ENCODE assay signal across 1 cellular context in genomic region chr11:35347921-35348331, GRCh38.
TF ChIP-seq lines count a peak whose summit lies in the region.

No MANE protein-coding gene starts in this region.

TF ChIP-seq in SK-N-SH, 30 proteins besides CTCF, POLR2A, EP300 and RAD21 (continued from another document):
- no peak for TF ChIP-seq ZBTB33 (IDR thresholded peaks at IDR 0.05; ENCODE audit: borderline replicate concordance, low read depth)
- peak; percentile 96 for TF ChIP-seq RCOR1 (IDR thresholded peaks at IDR 0.05; ENCODE audit: low read length)
- TF ChIP-seq REST (IDR thresholded peaks at IDR 0.05; ENCODE audit: low read depth, low read length): no peak
- TF ChIP-seq USF2 (IDR thresholded peaks at IDR 0.05; ENCODE audit: borderline replicate concordance, low read depth, low read length): no peak
- peak; percentile 73; the same call in 1 of the 2 replicates for TF ChIP-seq MXI1 (IDR thresholded peaks at IDR 0.05; ENCODE audit: low read depth, low read length)
- TF ChIP-seq CHD2 (IDR thresholded peaks at IDR 0.05; ENCODE audit: low read length, partially characterized antibody): peak; percentile 52
- no peak for TF ChIP-seq GATA2 (CRISPR knock-in tag; IDR thresholded peaks at IDR 0.05)
- no peak for TF ChIP-seq RFX5 (IDR thresholded peaks at IDR 0.05; ENCODE audit: low read length)
- no peak for TF ChIP-seq SMC3 (IDR thresholded peaks at IDR 0.05; ENCODE audit: low read depth, low read length)
- TF ChIP-seq FOXM1 (IDR thresholded peaks at IDR 0.05; ENCODE audit: low read depth): no peak
- peak; percentile 36; the same call in 1 of the 2 replicates for TF ChIP-seq USF1 (IDR thresholded peaks at IDR 0.05; ENCODE audit: borderline replicate concordance, low read depth)
- TF ChIP-seq YY1 (IDR thresholded peaks at IDR 0.05; ENCODE audit: low read depth): no peak; the same call in 1 of the 2 replicates
- peak; percentile 10; the same call in 1 of the 2 replicates for TF ChIP-seq RXRA (IDR thresholded peaks at IDR 0.05; ENCODE audit: borderline replicate concordance, low read depth)
- TF ChIP-seq NRF1 (IDR thresholded peaks at IDR 0.05; ENCODE audit: low read depth, low read length): no peak
- TF ChIP-seq POLR2AphosphoS5 (IDR thresholded peaks at IDR 0.05; ENCODE audit: low read depth, low read length): peak; percentile 79; the same call in 1 of the 2 replicates
TF ChIP-seq in SK-N-SH: peak in this region for 12.
